ENCODE assay signal across 8 cellular contexts in genomic region chr10:67788028-67788886, GRCh38. TPM values are rescaled to one million over a fixed set of nuclear protein-coding genes. Genes with fewer than 3 reads are reported as not detected.
A peak's percentile ranks its signal among the peaks of the same experiment; 100 is the strongest.
DNase-seq lines count a peak whose midpoint lies in the region; ATAC-seq and TF ChIP-seq lines count a peak whose summit lies in the region.

No MANE protein-coding gene starts in this region.

- H3K79me2 ChIP-seq in SU-DHL-6 (ENCODE audit: insufficient read depth, low read length): no peaks in the 10 kb centered on the region

- H3K36me3 ChIP-seq in SU-DHL-6 (ENCODE audit: low read length): no peaks in the 10 kb centered on the region

- no peaks in the 10 kb centered on the region for H3K9me2 ChIP-seq in SU-DHL-6 (replicated peaks; ENCODE audit: insufficient read depth, low read length)

- H3K9me3 Mint-ChIP-seq in CD14-positive monocyte: no peaks in the 10 kb centered on the region
- H3K9me3 Mint-ChIP-seq in activated naive CD8-positive, alpha-beta T cell treated with anti-CD3 and anti-CD28 coated beads, Interleukin-2, amount 50 U/mL, for 24 hours: no peaks in the 10 kb centered on the region

- DNase-seq in CD14-positive monocyte (ENCODE audit: low spot score) (peak; percentile 64), left lobe of liver (ENCODE audit: low spot score) (peak; percentile 86), SW480 (ENCODE audit: low spot score) (no peak)
- DNase-seq in activated naive CD8-positive, alpha-beta T cell treated with anti-CD3 and anti-CD28 coated beads, Interleukin-2, amount 50 U/mL, for 24 hours: peak; percentile 84
- peak; percentile 30 to 58 for DNase-seq in stimulated activated CD8-positive, alpha-beta memory T cell treated with anti-CD3 and anti-CD28 coated beads, Interleukin-4, amount 100 ng/mL, for 4 hours (ENCODE audit: low read depth in 2 of 2, low spot score in 1 of 2)

- TF ChIP-seq CTCF in CD14-positive monocyte (IDR thresholded peaks at IDR 0.05): peak; percentile 77
- TF ChIP-seq CTCF in SU-DHL-6 (IDR thresholded peaks at IDR 0.05; ENCODE audit: insufficient read depth, low read length, poor library complexity, severe bottlenecking): peak; percentile 71

- H3K4me3 Mint-ChIP-seq in CD14-positive monocyte: peak overlapping the region; percentile 34 to 67
- no peak overlapping the region for H3K4me3 Mint-ChIP-seq in activated naive CD8-positive, alpha-beta T cell treated with anti-CD3 and anti-CD28 coated beads, Interleukin-2, amount 50 U/mL, for 24 hours

- H2AFZ ChIP-seq in SU-DHL-6 (ENCODE audit: low read depth, low read length, severe bottlenecking): peak overlapping the region; percentile 83

- H4K20me1 ChIP-seq in SU-DHL-6 (ENCODE audit: low read depth, low read length): no peaks in the 10 kb centered on the region

- no peaks in the 10 kb centered on the region for H3K9me3 ChIP-seq in SU-DHL-6 (ENCODE audit: insufficient read depth, low read length)

- peak overlapping the region; percentile 46 for H3K4me2 ChIP-seq in SU-DHL-6 (ENCODE audit: low read depth, low read length, poor library complexity, severe bottlenecking)

- no peak overlapping the region for H3K27ac ChIP-seq in SU-DHL-6 (ENCODE audit: low read depth, low read length)

- H3K36me3 Mint-ChIP-seq in CD14-positive monocyte: no peaks in the 10 kb centered on the region
- H3K36me3 Mint-ChIP-seq in activated naive CD8-positive, alpha-beta T cell treated with anti-CD3 and anti-CD28 coated beads, Interleukin-2, amount 50 U/mL, for 24 hours (ENCODE audit: low read depth): no peaks in the 10 kb centered on the region

- peaks cover 0 to 4% (median 0%) of the 10 kb centered on the region in 3 donors for H3K27me3 Mint-ChIP-seq in CD14-positive monocyte (ENCODE audit: low read depth in 3 of 3)
- H3K27me3 Mint-ChIP-seq in activated naive CD8-positive, alpha-beta T cell treated with anti-CD3 and anti-CD28 coated beads, Interleukin-2, amount 50 U/mL, for 24 hours: peaks cover 3% of the 10 kb centered on the region

- H3K4me1 Mint-ChIP-seq in CD14-positive monocyte: peaks cover 39% of the 10 kb centered on the region
- peaks cover 51% of the 10 kb centered on the region for H3K4me1 Mint-ChIP-seq in activated naive CD8-positive, alpha-beta T cell treated with anti-CD3 and anti-CD28 coated beads, Interleukin-2, amount 50 U/mL, for 24 hours

- no peaks in the 10 kb centered on the region for H3F3A ChIP-seq in SU-DHL-6 (ENCODE audit: insufficient read depth)

- intact Hi-C loops in CD14-positive monocyte (cut with micrococcal nuclease): loop anchor here (10.0 kb wide), 2 partner anchors 123 to 367 kb away; no protein-coding TSS in a partner anchor

- 0 out of 2 replicates have a peak overlapping the region, but pooled peaks have one; percentile 8 for H3K9ac ChIP-seq in SU-DHL-6 (ENCODE audit: low read length)

- H3K27ac Mint-ChIP-seq in CD14-positive monocyte: peak overlapping the region in 1 of 7 donors; percentile 56
- peak overlapping the region; percentile 62 for H3K27ac Mint-ChIP-seq in activated naive CD8-positive, alpha-beta T cell treated with anti-CD3 and anti-CD28 coated beads, Interleukin-2, amount 50 U/mL, for 24 hours

- no peak overlapping the region for H3K4me3 ChIP-seq in SU-DHL-6 (ENCODE audit: insufficient read depth, low read length, poor library complexity, severe bottlenecking)

- no peaks in the 10 kb centered on the region for H3K27me3 ChIP-seq in SU-DHL-6 (ENCODE audit: low read length)

- ATAC-seq in GM19372 (IDR thresholded peaks at IDR 0.05; ENCODE audit: low read depth, unreplicated experiment): peak; percentile 71
- ATAC-seq in HG03460 (IDR thresholded peaks at IDR 0.05; ENCODE audit: unreplicated experiment): peak; percentile 76
- ATAC-seq in activated naive CD8-positive, alpha-beta T cell treated with anti-CD3 and anti-CD28 coated beads, Interleukin-2, amount 50 U/mL, for 24 hours: peak; percentile 65
- ATAC-seq in left lobe of liver: peak; percentile 100

RNA-seq across cellular contexts. Expression of gene DNAJC12, which starts 49.7 kb away (rescaled TPM):
- polyA plus RNA-seq in CD14-positive monocyte: not detected
- total RNA-seq in left lobe of liver: 14.3 TPM
